In genomic region chr2:45796500-45796899, GRCh38 we compare ENCODE assay signal across 9 cellular contexts.
"Had no signal": no experiment of that assay in that cellular context is flagged by ENCODE, and none has a peak within 500 bp of the region (broad histone marks: within the 10 kb centered on the region; RNA-seq: fewer than 3 reads in every experiment).

No MANE protein-coding gene starts in this region.

- H3K4me2 ChIP-seq: GM23338, KMS-11 had no signal

- H3K9me3 ChIP-seq: HAP-1 had no signal

- H3K9ac ChIP-seq: KMS-11 had no signal

- ATAC-seq: HCT116, HepG2 had no signal

- H3K36me3 ChIP-seq: HAP-1 had no signal

- FAIRE-seq: H1, H54, HepG2 had no signal

- H3K4me3 ChIP-seq: GM23338, HAP-1 had no signal

- H3K4me1 ChIP-seq: HAP-1 had no signal

- H3K27ac ChIP-seq: KMS-11 had no signal

- H2AFZ ChIP-seq: GM23338 had no signal

- DNase-seq: HFFc6, KBM-7 had no signal
